Comparison of ENCODE assay signal across 1 cellular context in the genomic region with DNA sequence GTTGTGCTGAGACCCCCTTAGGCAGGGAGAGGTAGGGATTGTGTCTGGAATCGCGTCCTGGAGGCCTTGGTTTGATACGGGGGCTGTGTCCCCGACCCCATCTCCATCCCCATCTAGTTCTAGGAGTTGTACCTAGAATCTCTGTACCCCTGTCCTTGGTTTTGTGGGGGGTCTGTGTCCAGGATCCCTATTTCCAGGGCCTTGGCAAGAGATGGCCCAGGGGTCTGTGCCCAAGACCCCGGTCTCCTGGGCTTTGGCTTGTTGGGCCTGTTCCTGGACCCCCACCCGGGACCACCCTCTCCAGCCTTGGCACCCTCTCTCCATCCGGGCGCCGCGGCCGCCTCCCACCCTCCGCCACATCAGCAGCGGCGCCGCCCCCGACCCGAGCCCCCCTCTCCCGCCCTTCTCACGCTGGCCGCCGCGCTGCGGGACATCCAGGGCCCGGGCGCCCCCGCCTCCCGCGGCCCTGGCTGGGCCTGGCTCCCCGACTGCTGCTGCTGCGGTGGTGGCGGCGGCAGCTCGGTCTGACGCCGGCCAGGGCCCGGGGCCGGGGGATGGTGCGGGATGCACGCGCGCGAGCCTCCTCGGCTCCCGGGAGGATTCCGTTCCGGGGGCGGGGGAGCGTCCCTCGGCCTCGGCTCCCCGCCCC.
A peak's percentile ranks its signal among the peaks of the same experiment; 100 is the strongest.
TF ChIP-seq lines count a peak whose summit lies in the region.

A gene (minus strand): TSS at position 602 of the 649 bp plus-strand sequence. CDS start 168 bp downstream, at position 434.

TF ChIP-seq in K562, 482 proteins besides CTCF, POLR2A, EP300 and RAD21 (continued from another document and continues in another):
- TF ChIP-seq, protein P1, sequence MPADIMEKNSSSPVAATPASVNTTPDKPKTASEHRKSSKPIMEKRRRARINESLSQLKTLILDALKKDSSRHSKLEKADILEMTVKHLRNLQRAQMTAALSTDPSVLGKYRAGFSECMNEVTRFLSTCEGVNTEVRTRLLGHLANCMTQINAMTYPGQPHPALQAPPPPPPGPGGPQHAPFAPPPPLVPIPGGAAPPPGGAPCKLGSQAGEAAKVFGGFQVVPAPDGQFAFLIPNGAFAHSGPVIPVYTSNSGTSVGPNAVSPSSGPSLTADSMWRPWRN (IDR thresholded peaks at IDR 0.05; ENCODE audit: low read depth), result no peak
- TF ChIP-seq L3MBTL2 (IDR thresholded peaks at IDR 0.05) (no peak), ZNF175 (CRISPR knock-in tag; IDR thresholded peaks at IDR 0.05; ENCODE audit: low read depth) (0 out of 2 replicates have a peak, but pooled peaks have one; percentile 10), ZFP36 (IDR thresholded peaks at IDR 0.05; ENCODE audit: low read depth, low read length, partially characterized antibody) (no peak), DPF2 (IDR thresholded peaks at IDR 0.05) (no peak), ETS2 (tag; IDR thresholded peaks at IDR 0.05; ENCODE audit: borderline replicate concordance, poor library complexity, severe bottlenecking) (no peak), ZNF224 (CRISPR knock-in tag; IDR thresholded peaks at IDR 0.05) (no peak), COPS2 (conservative IDR thresholded peaks at IDR 0.05) (no peak), DMBX1 (CRISPR knock-in tag; IDR thresholded peaks at IDR 0.05; ENCODE audit: borderline replicate concordance) (no peak), SIRT6 (IDR thresholded peaks at IDR 0.05; ENCODE audit: low read depth, low read length) (no peak), ZNF263 (CRISPR knock-in tag; IDR thresholded peaks at IDR 0.05; ENCODE audit: borderline replicate concordance) (no peak), NONO (IDR thresholded peaks at IDR 0.05; ENCODE audit: low read depth in 2 of 2, low read length in 1 of 2) (peak in 1 of 2 experiments; percentile 76; a peak in 1 of 4 replicates), EZH2 (IDR thresholded peaks at IDR 0.05; ENCODE audit: borderline replicate concordance, low read depth, low read length) (no peak), SRF (CRISPR knock-in tag; IDR thresholded peaks at IDR 0.05) (no peak), ZNF143 (CRISPR knock-in tag; IDR thresholded peaks at IDR 0.05) (no peak), SAFB (IDR thresholded peaks at IDR 0.05; ENCODE audit: borderline replicate concordance, low read depth, low read length) (no peak), XRCC4 (IDR thresholded peaks at IDR 0.05; ENCODE audit: extremely low read depth, insufficient read depth, insufficient read length) (no peak), BRD4 (IDR thresholded peaks at IDR 0.05) (no peak), HNRNPLL (IDR thresholded peaks at IDR 0.05; ENCODE audit: low read depth, low read length, poor library complexity, severe bottlenecking) (no peak), MYC (IDR thresholded peaks at IDR 0.05; ENCODE audit: low read depth, low read length) (no peak), MYC (CRISPR knock-in tag; IDR thresholded peaks at IDR 0.05; ENCODE audit: borderline replicate concordance, low read depth) (no peak), ADNP (tag; IDR thresholded peaks at IDR 0.05) (no peak), ELF2 (CRISPR knock-in tag; IDR thresholded peaks at IDR 0.05) (no peak), ARID1B (IDR thresholded peaks at IDR 0.05) (no peak), RBBP5 (IDR thresholded peaks at IDR 0.05; ENCODE audit: borderline replicate concordance, insufficient read depth, low read length, poor library complexity, severe bottlenecking) (peak; percentile 12), CHCHD3 (CRISPR knock-in tag; IDR thresholded peaks at IDR 0.05) (no peak), NEUROD1 (IDR thresholded peaks at IDR 0.05; ENCODE audit: borderline replicate concordance, low read depth, low read length, partially characterized antibody) (no peak), FOSL1 (tag; conservative IDR thresholded peaks at IDR 0.05) (0 out of 2 replicates have a peak, but pooled peaks have one; percentile 2), ZC3H8 (IDR thresholded peaks at IDR 0.05) (no peak), RB1 (IDR thresholded peaks at IDR 0.05; ENCODE audit: low read depth) (peak; percentile 79), GABPB1 (CRISPR knock-in tag; IDR thresholded peaks at IDR 0.05) (no peak), CCNT2 (IDR thresholded peaks at IDR 0.05; ENCODE audit: borderline replicate concordance, extremely low read depth, insufficient read length, low read depth, low read length) (peak; percentile 42), EGR1 (conservative IDR thresholded peaks at IDR 0.05) (no peak), SIN3B (IDR thresholded peaks at IDR 0.05; ENCODE audit: low read depth) (peak; percentile 52; the same call in 1 of the 2 replicates), BACH1 (tag; IDR thresholded peaks at IDR 0.05) (no peak), ZFP30 (CRISPR knock-in tag; IDR thresholded peaks at IDR 0.05; ENCODE audit: borderline replicate concordance) (no peak), STAT5B (CRISPR knock-in tag; IDR thresholded peaks at IDR 0.05) (no peak), CXXC5 (CRISPR knock-in tag; IDR thresholded peaks at IDR 0.05) (peak; percentile 12), SAFB2 (IDR thresholded peaks at IDR 0.05; ENCODE audit: borderline replicate concordance, low read depth, low read length, severe bottlenecking) (no peak), ZSCAN29 (IDR thresholded peaks at IDR 0.05) (no peak), ZNF57 (CRISPR knock-in tag; IDR thresholded peaks at IDR 0.05) (no peak), SRSF7 (optimal IDR thresholded peaks at IDR 0.05; ENCODE audit: low read depth, low read length) (no peak), TAF7 (tag; IDR thresholded peaks at IDR 0.05) (no peak), PRMT5 (CRISPR knock-in tag; IDR thresholded peaks at IDR 0.05) (no peak), MAFK (IDR thresholded peaks at IDR 0.05; ENCODE audit: low read length) (no peak), BCOR (IDR thresholded peaks at IDR 0.05) (no peak), SMAD2 (IDR thresholded peaks at IDR 0.05; ENCODE audit: low read depth, low read length) (no peak)
- TF ChIP-seq, protein P2, sequence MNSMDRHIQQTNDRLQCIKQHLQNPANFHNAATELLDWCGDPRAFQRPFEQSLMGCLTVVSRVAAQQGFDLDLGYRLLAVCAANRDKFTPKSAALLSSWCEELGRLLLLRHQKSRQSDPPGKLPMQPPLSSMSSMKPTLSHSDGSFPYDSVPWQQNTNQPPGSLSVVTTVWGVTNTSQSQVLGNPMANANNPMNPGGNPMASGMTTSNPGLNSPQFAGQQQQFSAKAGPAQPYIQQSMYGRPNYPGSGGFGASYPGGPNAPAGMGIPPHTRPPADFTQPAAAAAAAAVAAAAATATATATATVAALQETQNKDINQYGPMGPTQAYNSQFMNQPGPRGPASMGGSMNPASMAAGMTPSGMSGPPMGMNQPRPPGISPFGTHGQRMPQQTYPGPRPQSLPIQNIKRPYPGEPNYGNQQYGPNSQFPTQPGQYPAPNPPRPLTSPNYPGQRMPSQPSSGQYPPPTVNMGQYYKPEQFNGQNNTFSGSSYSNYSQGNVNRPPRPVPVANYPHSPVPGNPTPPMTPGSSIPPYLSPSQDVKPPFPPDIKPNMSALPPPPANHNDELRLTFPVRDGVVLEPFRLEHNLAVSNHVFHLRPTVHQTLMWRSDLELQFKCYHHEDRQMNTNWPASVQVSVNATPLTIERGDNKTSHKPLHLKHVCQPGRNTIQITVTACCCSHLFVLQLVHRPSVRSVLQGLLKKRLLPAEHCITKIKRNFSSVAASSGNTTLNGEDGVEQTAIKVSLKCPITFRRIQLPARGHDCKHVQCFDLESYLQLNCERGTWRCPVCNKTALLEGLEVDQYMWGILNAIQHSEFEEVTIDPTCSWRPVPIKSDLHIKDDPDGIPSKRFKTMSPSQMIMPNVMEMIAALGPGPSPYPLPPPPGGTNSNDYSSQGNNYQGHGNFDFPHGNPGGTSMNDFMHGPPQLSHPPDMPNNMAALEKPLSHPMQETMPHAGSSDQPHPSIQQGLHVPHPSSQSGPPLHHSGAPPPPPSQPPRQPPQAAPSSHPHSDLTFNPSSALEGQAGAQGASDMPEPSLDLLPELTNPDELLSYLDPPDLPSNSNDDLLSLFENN (IDR thresholded peaks at IDR 0.05; ENCODE audit: low read depth in 2 of 2, low read length in 2 of 2), result no peak
- TF ChIP-seq, protein P3, sequence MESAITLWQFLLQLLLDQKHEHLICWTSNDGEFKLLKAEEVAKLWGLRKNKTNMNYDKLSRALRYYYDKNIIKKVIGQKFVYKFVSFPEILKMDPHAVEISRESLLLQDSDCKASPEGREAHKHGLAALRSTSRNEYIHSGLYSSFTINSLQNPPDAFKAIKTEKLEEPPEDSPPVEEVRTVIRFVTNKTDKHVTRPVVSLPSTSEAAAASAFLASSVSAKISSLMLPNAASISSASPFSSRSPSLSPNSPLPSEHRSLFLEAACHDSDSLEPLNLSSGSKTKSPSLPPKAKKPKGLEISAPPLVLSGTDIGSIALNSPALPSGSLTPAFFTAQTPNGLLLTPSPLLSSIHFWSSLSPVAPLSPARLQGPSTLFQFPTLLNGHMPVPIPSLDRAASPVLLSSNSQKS (CRISPR knock-in tag; IDR thresholded peaks at IDR 0.05), result no peak
- TF ChIP-seq, protein P4, sequence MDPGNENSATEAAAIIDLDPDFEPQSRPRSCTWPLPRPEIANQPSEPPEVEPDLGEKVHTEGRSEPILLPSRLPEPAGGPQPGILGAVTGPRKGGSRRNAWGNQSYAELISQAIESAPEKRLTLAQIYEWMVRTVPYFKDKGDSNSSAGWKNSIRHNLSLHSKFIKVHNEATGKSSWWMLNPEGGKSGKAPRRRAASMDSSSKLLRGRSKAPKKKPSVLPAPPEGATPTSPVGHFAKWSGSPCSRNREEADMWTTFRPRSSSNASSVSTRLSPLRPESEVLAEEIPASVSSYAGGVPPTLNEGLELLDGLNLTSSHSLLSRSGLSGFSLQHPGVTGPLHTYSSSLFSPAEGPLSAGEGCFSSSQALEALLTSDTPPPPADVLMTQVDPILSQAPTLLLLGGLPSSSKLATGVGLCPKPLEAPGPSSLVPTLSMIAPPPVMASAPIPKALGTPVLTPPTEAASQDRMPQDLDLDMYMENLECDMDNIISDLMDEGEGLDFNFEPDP (CRISPR knock-in tag; IDR thresholded peaks at IDR 0.05), result no peak
- TF ChIP-seq, protein P5, sequence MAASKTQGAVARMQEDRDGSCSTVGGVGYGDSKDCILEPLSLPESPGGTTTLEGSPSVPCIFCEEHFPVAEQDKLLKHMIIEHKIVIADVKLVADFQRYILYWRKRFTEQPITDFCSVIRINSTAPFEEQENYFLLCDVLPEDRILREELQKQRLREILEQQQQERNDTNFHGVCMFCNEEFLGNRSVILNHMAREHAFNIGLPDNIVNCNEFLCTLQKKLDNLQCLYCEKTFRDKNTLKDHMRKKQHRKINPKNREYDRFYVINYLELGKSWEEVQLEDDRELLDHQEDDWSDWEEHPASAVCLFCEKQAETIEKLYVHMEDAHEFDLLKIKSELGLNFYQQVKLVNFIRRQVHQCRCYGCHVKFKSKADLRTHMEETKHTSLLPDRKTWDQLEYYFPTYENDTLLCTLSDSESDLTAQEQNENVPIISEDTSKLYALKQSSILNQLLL (CRISPR knock-in tag; IDR thresholded peaks at IDR 0.05; ENCODE audit: borderline replicate concordance), result no peak
- TF ChIP-seq, protein P6, sequence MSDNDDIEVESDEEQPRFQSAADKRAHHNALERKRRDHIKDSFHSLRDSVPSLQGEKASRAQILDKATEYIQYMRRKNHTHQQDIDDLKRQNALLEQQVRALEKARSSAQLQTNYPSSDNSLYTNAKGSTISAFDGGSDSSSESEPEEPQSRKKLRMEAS (CRISPR knock-in tag; IDR thresholded peaks at IDR 0.05), result no peak
- TF ChIP-seq, protein P7, sequence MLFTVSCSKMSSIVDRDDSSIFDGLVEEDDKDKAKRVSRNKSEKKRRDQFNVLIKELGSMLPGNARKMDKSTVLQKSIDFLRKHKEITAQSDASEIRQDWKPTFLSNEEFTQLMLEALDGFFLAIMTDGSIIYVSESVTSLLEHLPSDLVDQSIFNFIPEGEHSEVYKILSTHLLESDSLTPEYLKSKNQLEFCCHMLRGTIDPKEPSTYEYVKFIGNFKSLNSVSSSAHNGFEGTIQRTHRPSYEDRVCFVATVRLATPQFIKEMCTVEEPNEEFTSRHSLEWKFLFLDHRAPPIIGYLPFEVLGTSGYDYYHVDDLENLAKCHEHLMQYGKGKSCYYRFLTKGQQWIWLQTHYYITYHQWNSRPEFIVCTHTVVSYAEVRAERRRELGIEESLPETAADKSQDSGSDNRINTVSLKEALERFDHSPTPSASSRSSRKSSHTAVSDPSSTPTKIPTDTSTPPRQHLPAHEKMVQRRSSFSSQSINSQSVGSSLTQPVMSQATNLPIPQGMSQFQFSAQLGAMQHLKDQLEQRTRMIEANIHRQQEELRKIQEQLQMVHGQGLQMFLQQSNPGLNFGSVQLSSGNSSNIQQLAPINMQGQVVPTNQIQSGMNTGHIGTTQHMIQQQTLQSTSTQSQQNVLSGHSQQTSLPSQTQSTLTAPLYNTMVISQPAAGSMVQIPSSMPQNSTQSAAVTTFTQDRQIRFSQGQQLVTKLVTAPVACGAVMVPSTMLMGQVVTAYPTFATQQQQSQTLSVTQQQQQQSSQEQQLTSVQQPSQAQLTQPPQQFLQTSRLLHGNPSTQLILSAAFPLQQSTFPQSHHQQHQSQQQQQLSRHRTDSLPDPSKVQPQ (CRISPR knock-in tag; IDR thresholded peaks at IDR 0.05; ENCODE audit: borderline replicate concordance), result no peak
- TF ChIP-seq, protein P8, sequence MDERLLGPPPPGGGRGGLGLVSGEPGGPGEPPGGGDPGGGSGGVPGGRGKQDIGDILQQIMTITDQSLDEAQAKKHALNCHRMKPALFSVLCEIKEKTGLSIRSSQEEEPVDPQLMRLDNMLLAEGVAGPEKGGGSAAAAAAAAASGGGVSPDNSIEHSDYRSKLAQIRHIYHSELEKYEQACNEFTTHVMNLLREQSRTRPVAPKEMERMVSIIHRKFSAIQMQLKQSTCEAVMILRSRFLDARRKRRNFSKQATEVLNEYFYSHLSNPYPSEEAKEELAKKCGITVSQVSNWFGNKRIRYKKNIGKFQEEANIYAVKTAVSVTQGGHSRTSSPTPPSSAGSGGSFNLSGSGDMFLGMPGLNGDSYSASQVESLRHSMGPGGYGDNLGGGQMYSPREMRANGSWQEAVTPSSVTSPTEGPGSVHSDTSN (CRISPR knock-in tag; IDR thresholded peaks at IDR 0.05; ENCODE audit: low read depth), result no peak
- TF ChIP-seq, protein P8 (tag; conservative IDR thresholded peaks at IDR 0.05; ENCODE audit: low read depth), result no peak
- TF ChIP-seq, protein P9, sequence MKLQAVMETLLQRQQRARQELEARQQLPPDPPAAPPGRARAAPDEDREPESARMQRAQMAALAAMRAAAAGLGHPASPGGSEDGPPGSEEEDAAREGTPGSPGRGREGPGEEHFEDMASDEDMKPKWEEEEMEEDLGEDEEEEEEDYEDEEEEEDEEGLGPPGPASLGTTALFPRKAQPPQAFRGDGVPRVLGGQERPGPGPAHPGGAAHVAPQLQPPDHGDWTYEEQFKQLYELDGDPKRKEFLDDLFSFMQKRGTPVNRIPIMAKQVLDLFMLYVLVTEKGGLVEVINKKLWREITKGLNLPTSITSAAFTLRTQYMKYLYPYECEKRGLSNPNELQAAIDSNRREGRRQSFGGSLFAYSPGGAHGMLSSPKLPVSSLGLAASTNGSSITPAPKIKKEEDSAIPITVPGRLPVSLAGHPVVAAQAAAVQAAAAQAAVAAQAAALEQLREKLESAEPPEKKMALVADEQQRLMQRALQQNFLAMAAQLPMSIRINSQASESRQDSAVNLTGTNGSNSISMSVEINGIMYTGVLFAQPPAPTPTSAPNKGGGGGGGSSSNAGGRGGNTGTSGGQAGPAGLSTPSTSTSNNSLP (IDR thresholded peaks at IDR 0.05; ENCODE audit: borderline replicate concordance, low read depth, low read length), result no peak
